In genomic region chr15:90459368-90459767, GRCh38 we compare ENCODE assay signal across 22 cellular contexts.
A peak's percentile ranks its signal among the peaks of the same experiment; 100 is the strongest.
DNase-seq lines count a peak whose midpoint lies in the region; ATAC-seq and TF ChIP-seq lines count a peak whose summit lies in the region.
"Had no signal": no experiment of that assay in that cellular context is flagged by ENCODE, and none has a peak within 500 bp of the region (broad histone marks: within the 10 kb centered on the region; RNA-seq: fewer than 3 reads in every experiment).

No MANE protein-coding gene starts in this region.

- H3K36me3 ChIP-seq in mammary epithelial cell (ENCODE audit: insufficient read depth, low read length), result peaks cover 45% of the 10 kb centered on the region
- peaks cover 17 to 56% of the 10 kb centered on the region in 2 experiments for H3K36me3 ChIP-seq in mesenchymal stem cell (ENCODE audit: control insufficient read depth in 1 of 2, insufficient read depth in 2 of 2, low read depth in 1 of 2, low read length in 2 of 2)
- peaks cover 28% of the 10 kb centered on the region for H3K36me3 ChIP-seq in thoracic aorta

- H3K14ac ChIP-seq in mesenchymal stem cell (ENCODE audit: low read length in 2 of 2), result no peak overlapping the region

- no peak overlapping the region for H2BK12ac ChIP-seq in mesenchymal stem cell (ENCODE audit: low read length in 2 of 2)

- H3K79me1 ChIP-seq in mesenchymal stem cell (replicated peaks; ENCODE audit: low read length, poor library complexity, severe bottlenecking), result peaks cover 18% of the 10 kb centered on the region

- H2BK5ac ChIP-seq in mesenchymal stem cell (ENCODE audit: low read depth, low read length, poor library complexity, severe bottlenecking), result no peak overlapping the region

- H3K36me3 Mint-ChIP-seq in MCF 10A (ENCODE audit: insufficient read depth, unreplicated experiment), result peaks cover 84% of the 10 kb centered on the region

- POLR2A ChIA-PET in MCF 10A (lab: Yijun Ruan, JAX), result interaction anchor here (1.0 to 1.3 kb wide), 2 partner anchors 12 to 71 kb away, joined by 3 read pairs; partner anchors contain the start of gene IQGAP1

- H3K27me3 ChIP-seq in mammary epithelial cell (ENCODE audit: insufficient read depth, low read length), result no peaks in the 10 kb centered on the region
- H3K27me3 ChIP-seq in dorsolateral prefrontal cortex, result no peaks in the 10 kb centered on the region
- no peaks in the 10 kb centered on the region for H3K27me3 ChIP-seq in mesenchymal stem cell (ENCODE audit: control insufficient read depth in 1 of 2, insufficient read depth in 1 of 2, low read length in 2 of 2)
- H3K27me3 ChIP-seq in thoracic aorta (replicated peaks; ENCODE audit: insufficient read depth), result no peaks in the 10 kb centered on the region

- in situ Hi-C loops in mammary epithelial cell (cut with MboI; ENCODE audit: low sequenced_read_pairs in 2 of 2), result loop anchor here in 1 of 2 donors (25.0 kb wide), 1 partner anchor 147 kb away; no protein-coding TSS in a partner anchor

- H2AFZ ChIP-seq in mammary epithelial cell (ENCODE audit: low read depth, low read length) (no peak overlapping the region), mesenchymal stem cell (ENCODE audit: low read depth, low read length) (no peak overlapping the region)
- H2AFZ ChIP-seq: GM23248 had no signal

- ATAC-seq in thoracic aorta (ENCODE audit: insufficient number of reproducible peaks, low FRiP score, low read depth), result no peak
- no peak for ATAC-seq in GM18867 (IDR thresholded peaks at IDR 0.05; ENCODE audit: unreplicated experiment)
- ATAC-seq: A549; activated CD4-positive, alpha-beta T cell treated with anti-CD3 and anti-CD28 coated beads for 36 hours; left colon had no signal

- CTCF ChIA-PET in MCF 10A (lab: Yijun Ruan, JAX), result interaction anchor here (0.6 to 1.9 kb wide), 4 partner anchors 23 to 336 kb away, joined by 3 to 18 read pairs (median 7); no protein-coding TSS in a partner anchor
- CTCF ChIA-PET in mammary epithelial cell (lab: Charles Lee; ENCODE audit: low non-redundant PET), result no interaction called here

- H4K20me1 ChIP-seq in mammary epithelial cell (ENCODE audit: insufficient read depth, low read length), result no peaks in the 10 kb centered on the region

- H4K91ac ChIP-seq in mesenchymal stem cell (ENCODE audit: low read length), result no peak overlapping the region

- BruUV-seq in MCF 10A (replicated peaks; lab: Mats Ljungman, UMichigan) (no TSS peak), mammary epithelial cell (replicated peaks; lab: Mats Ljungman, UMichigan) (no TSS peak)

- H2BK120ac ChIP-seq in mesenchymal stem cell (ENCODE audit: low read depth, low read length), result no peak overlapping the region

- H3K4me2 ChIP-seq in mammary epithelial cell (ENCODE audit: insufficient read depth, low read depth, low read length), result no peak overlapping the region
- H3K4me2 ChIP-seq in mesenchymal stem cell (ENCODE audit: low read length, poor library complexity, severe bottlenecking), result no peak overlapping the region
- H3K4me2 ChIP-seq: A549 had no signal

- H2AK5ac ChIP-seq in mesenchymal stem cell (ENCODE audit: low read length, severe bottlenecking), result no peak overlapping the region

- no peaks in the 10 kb centered on the region for H3K9me3 Mint-ChIP-seq in MCF 10A (ENCODE audit: unreplicated experiment)
- H3K9me3 Mint-ChIP-seq: neural crest cell, type B pancreatic cell had no signal

- 82% methylated on average over 4 of the region's 4 CpGs for WGBS in mammary epithelial cell (ENCODE audit: low coverage, missing lambda C conversion rate)
- WGBS in mesenchymal stem cell, result 76% methylated on average over 4 of the region's 4 CpGs

- no peaks in the 10 kb centered on the region for H3K9me3 ChIP-seq in mammary epithelial cell (replicated peaks; ENCODE audit: insufficient read depth, low read length)
- no peaks in the 10 kb centered on the region for H3K9me3 ChIP-seq in mesenchymal stem cell (ENCODE audit: control insufficient read depth, low read length)
- H3K9me3 ChIP-seq in thoracic aorta, result no peaks in the 10 kb centered on the region
- H3K9me3 ChIP-seq: A549 had no signal

- H3K9ac ChIP-seq in mammary epithelial cell (ENCODE audit: insufficient read depth, low read length), result no peak overlapping the region
- H3K9ac ChIP-seq in mesenchymal stem cell (ENCODE audit: low read length), result peak overlapping the region; percentile 39
- H3K9ac ChIP-seq: GM23248 had no signal

- no peak overlapping the region for H3K27ac ChIP-seq in mammary epithelial cell (ENCODE audit: insufficient read depth, low read depth, low read length)
- peak overlapping the region in 57 of 59 donors; percentile 1 to 100 (median 97) for H3K27ac ChIP-seq in dorsolateral prefrontal cortex
- H3K27ac ChIP-seq in mesenchymal stem cell (ENCODE audit: low read length, poor library complexity, severe bottlenecking), result no peak overlapping the region
- H3K27ac ChIP-seq in thoracic aorta, result peak overlapping the region; percentile 54 to 67
- H3K27ac ChIP-seq: A549, GM23248 had no signal

- no peak overlapping the region for H3K4me3 ChIP-seq in mammary epithelial cell (replicated peaks in 1 of 3; ENCODE audit: insufficient read depth in 1 of 3, low read depth in 2 of 3, low read length in 3 of 3)
- no peak overlapping the region for H3K4me3 ChIP-seq in dorsolateral prefrontal cortex
- H3K4me3 ChIP-seq in mesenchymal stem cell (ENCODE audit: insufficient read depth in 1 of 2, low read depth in 1 of 2, low read length in 2 of 2), result no peak overlapping the region
- H3K4me3 ChIP-seq in thoracic aorta, result no peak overlapping the region
- H3K4me3 ChIP-seq: A549, GM23248 had no signal

- no peak overlapping the region for H3K4me3 Mint-ChIP-seq in MCF 10A (ENCODE audit: unreplicated experiment)
- H3K4me3 Mint-ChIP-seq: activated CD4-positive, alpha-beta T cell treated with anti-CD3 and anti-CD28 coated beads for 36 hours; neural crest cell; type B pancreatic cell had no signal

- no peak overlapping the region for H3K4ac ChIP-seq in mesenchymal stem cell (ENCODE audit: low read depth in 1 of 2, low read length in 2 of 2)

- no peak overlapping the region for H2BK15ac ChIP-seq in mesenchymal stem cell (ENCODE audit: low read depth, poor library complexity, severe bottlenecking)

- intact Hi-C loops in MCF 10A (cut with micrococcal nuclease) (loop anchor here (5.0 kb wide), 1 partner anchor 97 kb away; no protein-coding TSS in a partner anchor), mammary epithelial cell (cut with micrococcal nuclease) (no loop called here), dorsolateral prefrontal cortex (cut with DNase I) (loop anchor here in 1 of 2 donors (10.0 kb wide), 1 partner anchor 65 kb away; no protein-coding TSS in a partner anchor)

- TF ChIP-seq CTCF in MCF 10A (IDR thresholded peaks at IDR 0.05; ENCODE audit: unreplicated experiment) (no peak), mammary epithelial cell (conservative IDR thresholded peaks at IDR 0.05 in 1 of 2, IDR thresholded peaks at IDR 0.05 in 1 of 2; ENCODE audit: extremely low read depth in 1 of 2, insufficient read depth in 1 of 2, low read depth in 1 of 2, low read length in 2 of 2) (no peak), dorsolateral prefrontal cortex (IDR thresholded peaks at IDR 0.05 in 54 of 56, conservative IDR thresholded peaks at IDR 0.05 in 2 of 56; ENCODE audit: low read depth in 1 of 56, partially characterized antibody in 56 of 56) (no peak), thoracic aorta (IDR thresholded peaks at IDR 0.05) (no peak)

- no peak for DNase-seq in MCF 10A (ENCODE audit: unreplicated experiment)
- no peak for DNase-seq in mammary epithelial cell
- no peak for DNase-seq in dorsolateral prefrontal cortex
- DNase-seq in mesenchymal stem cell, result no peak
- no peak for DNase-seq in thoracic aorta (ENCODE audit: low spot score)
- no peak for DNase-seq in NCI-H2196 (lab: John Stamatoyannopoulos, UW; ENCODE audit: unreplicated experiment)
- no peak for DNase-seq in activated CD8-positive, alpha-beta memory T cell treated with anti-CD3 and anti-CD28 coated beads for 24 hours
- DNase-seq: activated CD4-positive, alpha-beta T cell treated with anti-CD3 and anti-CD28 coated beads for 36 hours; GM23248; hippocampal formation; left colon; NCI-H146; NCI-H345; right cardiac atrium; SHP77; stimulated activated CD4-positive, alpha-beta T cell treated with anti-CD3 and anti-CD28 coated beads, Interleukin-2, amount 100 ng/mL, for 48 hours; stimulated activated CD8-positive, alpha-beta memory T cell treated with anti-CD3 and anti-CD28 coated beads, Interleukin-4, amount 100 ng/mL, for 48 hours; T1000 had no signal

- peaks cover 12% of the 10 kb centered on the region for H3K4me1 Mint-ChIP-seq in MCF 10A (ENCODE audit: insufficient read depth, unreplicated experiment)

- H3K23ac ChIP-seq in mesenchymal stem cell (ENCODE audit: low read length in 2 of 2), result no peak overlapping the region

- no peak overlapping the region for H4K8ac ChIP-seq in mesenchymal stem cell (ENCODE audit: low read length)

- no peaks in the 10 kb centered on the region for H3K27me3 Mint-ChIP-seq in MCF 10A (ENCODE audit: insufficient read depth, unreplicated experiment)
- H3K27me3 Mint-ChIP-seq: activated CD4-positive, alpha-beta T cell treated with anti-CD3 and anti-CD28 coated beads for 36 hours; type B pancreatic cell had no signal

- H3K79me2 ChIP-seq in mammary epithelial cell (ENCODE audit: insufficient read depth, low read length), result peaks cover 76% of the 10 kb centered on the region

- H3K4me1 ChIP-seq in mammary epithelial cell (ENCODE audit: insufficient read depth, low read length) (peaks cover 11% of the 10 kb centered on the region), mesenchymal stem cell (ENCODE audit: control insufficient read depth, insufficient read depth, low read depth, low read length) (peaks cover under 1% of the 10 kb centered on the region), thoracic aorta (ENCODE audit: control insufficient read depth in 1 of 2, low read depth in 2 of 2) (peaks cover 27 to 48% of the 10 kb centered on the region in 2 donors)
- H3K4me1 ChIP-seq: A549 had no signal

- peak overlapping the region; percentile 57 for H3K27ac Mint-ChIP-seq in MCF 10A (ENCODE audit: low read depth, unreplicated experiment)
- H3K27ac Mint-ChIP-seq: type B pancreatic cell had no signal

- no peak overlapping the region for H3K18ac ChIP-seq in mesenchymal stem cell (ENCODE audit: low read depth in 1 of 2, low read length in 2 of 2)

- dilution Hi-C loops in mammary epithelial cell (cut with HindIII; ENCODE audit: low sequenced_read_pairs), result no loop called here

Comparison
In these comparisons a context has a peak if more than half of its experiments do, and no peak if none do; other contexts are left out.
1. H3K27ac ChIP-seq: peak in dorsolateral prefrontal cortex (57 of 59) and thoracic aorta (2 of 2); none in mammary epithelial cell (single experiment) and mesenchymal stem cell (single experiment).